In the genomic region with DNA sequence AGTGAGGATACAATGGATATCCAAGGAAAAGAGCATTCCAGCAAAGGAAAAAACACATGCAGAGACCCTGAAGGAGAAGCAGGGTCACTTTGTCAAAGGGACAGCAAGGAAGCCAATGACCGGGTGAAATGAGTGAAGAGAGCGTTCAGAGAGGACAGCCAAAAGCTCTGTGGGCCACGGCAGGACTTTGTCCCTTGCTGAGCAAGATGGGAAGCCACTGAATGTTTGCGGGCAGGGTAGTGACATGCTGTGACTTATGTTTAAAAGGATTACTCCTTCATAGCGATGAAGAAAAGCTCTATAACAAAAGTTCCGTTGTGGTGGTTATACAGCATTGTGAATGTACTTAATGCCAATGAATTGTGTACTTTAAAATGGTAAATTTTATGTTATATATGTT, we compare ENCODE assay signal across 35 cellular contexts. TPM values are rescaled to one million over a fixed set of nuclear protein-coding genes. Genes with fewer than 3 reads are reported as not detected.
"Had no signal": no experiment of that assay in that cellular context is flagged by ENCODE, and none has a peak within 500 bp of the region (broad histone marks: within the 10 kb centered on the region; RNA-seq: fewer than 3 reads in every experiment).

No MANE protein-coding gene starts in this region.

- H3K27me3 ChIP-seq: ovary, suprapubic skin, testis, tibial artery, upper lobe of right lung, uterus had no signal

- H3K4me1 Mint-ChIP-seq: naive thymus-derived CD8-positive, alpha-beta T cell; nephron progenitor cell; neural crest cell; stimulated activated memory B cell treated with anti-CD40 and anti-IgM and Interleukin-4, amounts not matched to agents 10 μg/mL and 1 μg/mL and 100 μg/mL, for 72 hours; stimulated activated naive CD8-positive, alpha-beta T cell treated with anti-CD3 and anti-CD28 coated beads, Interleukin-15, amount 100 ng/mL, for 72 hours had no signal

- H3K4me2 ChIP-seq: smooth muscle cell had no signal

- H3K36me3 Mint-ChIP-seq: naive thymus-derived CD8-positive, alpha-beta T cell; natural killer cell treated with Interleukin-12 subunit alpha and Interleukin-12 subunit beta and Interleukin-15 and Interleukin-18, amount 100 ng/mL, for 72 hours; stimulated activated memory B cell treated with anti-CD40 and anti-IgM and Interleukin-4, amounts not matched to agents 10 μg/mL and 1 μg/mL and 100 μg/mL, for 72 hours; type B pancreatic cell had no signal

- H3K9me3 ChIP-seq: ovary, psoas muscle, spleen, suprapubic skin, testis, tibial artery, transverse colon, upper lobe of right lung, uterus had no signal

- H3K4me3 Mint-ChIP-seq: naive thymus-derived CD8-positive, alpha-beta T cell; natural killer cell treated with Interleukin-12 subunit alpha and Interleukin-12 subunit beta and Interleukin-15 and Interleukin-18, amount 100 ng/mL, for 72 hours; neural crest cell; stimulated activated memory B cell treated with anti-CD40 and anti-IgM and Interleukin-4, amounts not matched to agents 10 μg/mL and 1 μg/mL and 100 μg/mL, for 72 hours; stimulated activated naive CD8-positive, alpha-beta T cell treated with anti-CD3 and anti-CD28 coated beads, Interleukin-15, amount 100 ng/mL, for 72 hours; type B pancreatic cell had no signal

- H2AFZ ChIP-seq: parathyroid adenoma had no signal

- H3K9ac ChIP-seq: parathyroid adenoma had no signal

- H3K9me3 Mint-ChIP-seq: naive thymus-derived CD8-positive, alpha-beta T cell; natural killer cell treated with Interleukin-12 subunit alpha and Interleukin-12 subunit beta and Interleukin-15 and Interleukin-18, amount 100 ng/mL, for 72 hours; nephron progenitor cell; neural crest cell; stimulated activated memory B cell treated with anti-CD40 and anti-IgM and Interleukin-4, amounts not matched to agents 10 μg/mL and 1 μg/mL and 100 μg/mL, for 72 hours; stimulated activated naive CD8-positive, alpha-beta T cell treated with anti-CD3 and anti-CD28 coated beads, Interleukin-15, amount 100 ng/mL, for 72 hours; type B pancreatic cell had no signal

- ATAC-seq: naive thymus-derived CD8-positive, alpha-beta T cell; natural killer cell treated with Interleukin-12 subunit alpha and Interleukin-12 subunit beta and Interleukin-15 and Interleukin-18, amount 100 ng/mL, for 72 hours; psoas muscle; right cardiac atrium; sciatic nerve; stimulated activated memory B cell treated with anti-CD40 and anti-IgM and Interleukin-4, amounts not matched to agents 10 μg/mL and 1 μg/mL and 100 μg/mL, for 72 hours; stimulated activated naive CD8-positive, alpha-beta T cell treated with anti-CD3 and anti-CD28 coated beads, Interleukin-15, amount 100 ng/mL, for 72 hours; stimulated activated naive CD8-positive, alpha-beta T cell treated with anti-CD3 and anti-CD28 coated beads, Interleukin-15, Interleukin-2, amounts not matched to agents 100 U/mL and 50 U/mL, for 24 hours; upper lobe of right lung had no signal

- H3K4me1 ChIP-seq: parathyroid adenoma, psoas muscle, spleen, suprapubic skin, tibial artery, transverse colon, upper lobe of right lung, uterus had no signal

- H3K27ac ChIP-seq: ovary, parathyroid adenoma, psoas muscle, skin epidermis, spleen, suprapubic skin, testis, tibial artery, transverse colon, upper lobe of right lung, uterus had no signal

- H3K4me3 ChIP-seq: ovary, psoas muscle, skin epidermis, smooth muscle cell, spleen, suprapubic skin, testis, tibial artery, transverse colon, upper lobe of right lung, uterus had no signal

- H3K27ac Mint-ChIP-seq: naive thymus-derived CD8-positive, alpha-beta T cell; natural killer cell treated with Interleukin-12 subunit alpha and Interleukin-12 subunit beta and Interleukin-15 and Interleukin-18, amount 100 ng/mL, for 72 hours; progenitor cell of endocrine pancreas; stimulated activated memory B cell treated with anti-CD40 and anti-IgM and Interleukin-4, amounts not matched to agents 10 μg/mL and 1 μg/mL and 100 μg/mL, for 72 hours; stimulated activated naive CD8-positive, alpha-beta T cell treated with anti-CD3 and anti-CD28 coated beads, Interleukin-15, amount 100 ng/mL, for 72 hours; type B pancreatic cell had no signal

- H3K79me2 ChIP-seq: parathyroid adenoma had no signal

- DNase-seq: naive thymus-derived CD8-positive, alpha-beta T cell; nephron progenitor cell; occipital lobe; ovary; posterior cingulate gyrus; psoas muscle; right cardiac atrium; spleen; stimulated activated CD4-positive, alpha-beta T cell treated with anti-CD3 and anti-CD28 coated beads, Interleukin-12 subunit alpha, Interleukin-12 subunit beta, amount 100 ng/mL, for 4 hours; stimulated activated CD4-positive, alpha-beta T cell treated with anti-CD3 and anti-CD28 coated beads, Interleukin-1b, Interleukin-23, amount 100 ng/mL, for 48 hours; stimulated activated CD4-positive, alpha-beta T cell treated with anti-CD3 and anti-CD28 coated beads, Interleukin-4, amount 100 ng/mL, for 1 hour; stimulated activated CD4-positive, alpha-beta T cell treated with anti-CD3 and anti-CD28 coated beads, Interleukin-4, amount 100 ng/mL, for 4 hours; stimulated activated CD8-positive, alpha-beta memory T cell treated with anti-CD3 and anti-CD28 coated beads, Interleukin-4, amount 100 ng/mL, for 48 hours; stimulated activated naive CD4-positive, alpha-beta T cell; stimulated activated naive CD8-positive, alpha-beta T cell treated with anti-CD3 and anti-CD28 coated beads, Interleukin-15, amount 100 ng/mL, for 72 hours; stimulated activated naive CD8-positive, alpha-beta T cell treated with anti-CD3 and anti-CD28 coated beads, Interleukin-15, Interleukin-2, amounts not matched to agents 100 U/mL and 50 U/mL, for 24 hours; substantia nigra; testis; tibial artery; transverse colon; upper lobe of right lung; uterus had no signal

- H3K36me3 ChIP-seq: ovary, transverse colon, uterus had no signal

RNA-seq across cellular contexts. Expression of a gene that starts 16.5 kb away (rescaled TPM):
- total RNA-seq: natural killer cell treated with Interleukin-12 subunit alpha and Interleukin-12 subunit beta and Interleukin-15 and Interleukin-18, amount 100 ng/mL, for 72 hours; occipital lobe; osteoblast; ovary; progenitor cell of endocrine pancreas; psoas muscle; renal cortical epithelial cell; right cardiac atrium; sciatic nerve; smooth muscle cell; spleen; suprapubic skin; transverse colon; upper lobe of right lung; urinary bladder; uterus had no signal
- polyA plus RNA-seq: naive thymus-derived CD8-positive, alpha-beta T cell; psoas muscle; right cardiac atrium; smooth muscle cell; urinary bladder had no signal
